ENCODE assay signal across 20 cellular contexts in the genomic region with DNA sequence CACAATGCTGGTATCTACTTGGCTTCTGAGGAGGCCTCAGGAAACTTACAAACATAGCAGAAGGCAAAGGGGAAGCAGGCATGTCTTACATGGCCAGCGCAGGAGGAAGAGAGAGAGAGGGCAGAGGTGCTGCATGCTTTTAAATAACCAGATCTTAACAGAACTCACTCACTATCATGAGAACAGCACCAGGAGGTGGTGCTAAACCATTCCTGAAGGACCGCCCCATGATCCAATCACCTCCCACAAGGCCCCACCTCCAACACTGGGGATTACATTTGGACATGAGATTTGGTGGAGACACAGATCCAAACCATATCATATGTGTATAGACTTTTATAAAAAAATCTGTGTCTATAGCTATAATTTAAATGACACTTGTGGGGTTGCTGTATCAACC. TPM values are rescaled to one million over a fixed set of nuclear protein-coding genes. Genes with fewer than 3 reads are reported as not detected.
DNase-seq lines count a peak whose midpoint lies in the region; ATAC-seq and TF ChIP-seq lines count a peak whose summit lies in the region.
"Had no signal": no experiment of that assay in that cellular context is flagged by ENCODE, and none has a peak within 500 bp of the region (broad histone marks: within the 10 kb centered on the region; RNA-seq: fewer than 3 reads in every experiment).

No MANE protein-coding gene starts in this region.

- H3K4me3 ChIP-seq in mammary epithelial cell (replicated peaks in 1 of 3; ENCODE audit: insufficient read depth in 1 of 3, low read depth in 2 of 3, low read length in 3 of 3) (no peak overlapping the region), choroid plexus epithelial cell (ENCODE audit: low read depth, low read length) (no peak overlapping the region), mesendoderm (ENCODE audit: low read length) (no peak overlapping the region)
- H3K4me3 ChIP-seq: BLaER1 treated with 17β-estradiol and CSF1 and Interleukin-3, amounts not matched to agents 10 nM and 100 nM had no signal

- no peak overlapping the region for H3K56ac ChIP-seq in H9 (ENCODE audit: insufficient read length, low read depth, low read length)
- no peak overlapping the region for H3K56ac ChIP-seq in mesendoderm (ENCODE audit: low read length)

- H2BK20ac ChIP-seq in H9 (ENCODE audit: low read depth, low read length, poor library complexity, severe bottlenecking): no peak overlapping the region

- TF ChIP-seq CTCF in MCF 10A (IDR thresholded peaks at IDR 0.05; ENCODE audit: unreplicated experiment) (no peak), mammary epithelial cell (conservative IDR thresholded peaks at IDR 0.05 in 1 of 2, IDR thresholded peaks at IDR 0.05 in 1 of 2; ENCODE audit: extremely low read depth in 1 of 2, insufficient read depth in 1 of 2, low read depth in 1 of 2, low read length in 2 of 2) (peak in 1 of 2 donors; percentile 7), H9 (conservative IDR thresholded peaks at IDR 0.05) (0 out of 3 replicates have a peak, but pooled peaks have one; percentile 20), choroid plexus epithelial cell (conservative IDR thresholded peaks at IDR 0.05; ENCODE audit: low read depth, low read length) (no peak), CD14-positive monocyte (IDR thresholded peaks at IDR 0.05) (no peak)

- no peak overlapping the region for H3K27ac ChIP-seq in mammary epithelial cell (ENCODE audit: insufficient read depth, low read depth, low read length)
- H3K27ac ChIP-seq in H9 (ENCODE audit: insufficient read length, low read depth, low read length): no peak overlapping the region
- H3K27ac ChIP-seq in mesendoderm (ENCODE audit: low read depth, low read length): no peak overlapping the region
- H3K27ac ChIP-seq: BLaER1 treated with 17β-estradiol and CSF1 and Interleukin-3, amounts not matched to agents 10 nM and 100 nM had no signal

- CTCF ChIA-PET in MCF 10A (lab: Yijun Ruan, JAX) (no interaction called here), mammary epithelial cell (lab: Charles Lee; ENCODE audit: low non-redundant PET) (no interaction called here)

- H3K9me3 Mint-ChIP-seq in MCF 10A (ENCODE audit: unreplicated experiment): peaks cover 11% of the 10 kb centered on the region
- H3K9me3 Mint-ChIP-seq in H9: peaks cover 10 to 19% of the 10 kb centered on the region in 2 experiments
- peaks cover 6 to 27% (median 15%) of the 10 kb centered on the region in 7 donors for H3K9me3 Mint-ChIP-seq in CD14-positive monocyte

- no peaks in the 10 kb centered on the region for H3K9me3 ChIP-seq in mammary epithelial cell (replicated peaks; ENCODE audit: insufficient read depth, low read length)
- no peaks in the 10 kb centered on the region for H3K9me3 ChIP-seq in H9 (ENCODE audit: control insufficient read depth, low read depth, low read length)

- H2BK120ac ChIP-seq in H9 (ENCODE audit: low read depth, low read length, poor library complexity, severe bottlenecking): no peak overlapping the region
- H2BK120ac ChIP-seq in mesendoderm (ENCODE audit: low read depth, low read length): no peak overlapping the region

- H3K9ac ChIP-seq in mammary epithelial cell (ENCODE audit: insufficient read depth, low read length): no peak overlapping the region
- H3K9ac ChIP-seq in H9 (ENCODE audit: extremely low read depth, insufficient read length, low read length): no peak overlapping the region
- no peak overlapping the region for H3K9ac ChIP-seq in mesendoderm (ENCODE audit: low read length)
- H3K9ac ChIP-seq: BLaER1 treated with 17β-estradiol and CSF1 and Interleukin-3, amounts not matched to agents 10 nM and 100 nM had no signal

- 100% methylated on average over 2 of the region's 2 CpGs for WGBS in mammary epithelial cell (ENCODE audit: low coverage, missing lambda C conversion rate)
- WGBS in H9 (ENCODE audit: extremely low coverage, insufficient read length, low lambda C conversion rate): no CpG with 5 or more reads among the region's 2 CpGs
- no CpG with 5 or more reads among the region's 2 CpGs for WGBS in mesendoderm (ENCODE audit: extremely low coverage, insufficient coverage, low lambda C conversion rate)

- H2AK5ac ChIP-seq in H9 (ENCODE audit: insufficient read length, low read length) (no peak overlapping the region), mesendoderm (ENCODE audit: low read length) (no peak overlapping the region)

- H3K4ac ChIP-seq in H9 (ENCODE audit: low read depth, low read length) (no peak overlapping the region), mesendoderm (ENCODE audit: low read depth, low read length) (no peak overlapping the region)

- H2BK15ac ChIP-seq in H9 (ENCODE audit: low read depth, low read length): no peak overlapping the region
- no peak overlapping the region for H2BK15ac ChIP-seq in mesendoderm (replicated peaks; ENCODE audit: low read depth)

- no peak for ATAC-seq in HG02610 (IDR thresholded peaks at IDR 0.05; ENCODE audit: unreplicated experiment)
- ATAC-seq in HG03571 (IDR thresholded peaks at IDR 0.05; ENCODE audit: unreplicated experiment): no peak

- H3K36me3 ChIP-seq in mammary epithelial cell (ENCODE audit: insufficient read depth, low read length) (no peaks in the 10 kb centered on the region), mesendoderm (ENCODE audit: control insufficient read depth, insufficient read depth, low read length) (no peaks in the 10 kb centered on the region)
- H3K36me3 ChIP-seq: BLaER1 treated with 17β-estradiol and CSF1 and Interleukin-3, amounts not matched to agents 10 nM and 100 nM had no signal

- no peak overlapping the region for H3K14ac ChIP-seq in H9 (ENCODE audit: insufficient read depth, low read length)

- no TSS peak for BruUV-seq in MCF 10A (replicated peaks; lab: Mats Ljungman, UMichigan)
- no TSS peak for BruUV-seq in mammary epithelial cell (replicated peaks; lab: Mats Ljungman, UMichigan)

- no peak overlapping the region for H2AFZ ChIP-seq in mammary epithelial cell (ENCODE audit: low read depth, low read length)
- no peak overlapping the region for H2AFZ ChIP-seq in H9 (ENCODE audit: low read length)

- H3K79me2 ChIP-seq in mammary epithelial cell (ENCODE audit: insufficient read depth, low read length) (no peaks in the 10 kb centered on the region), H9 (ENCODE audit: insufficient read depth, low read length) (no peaks in the 10 kb centered on the region), mesendoderm (ENCODE audit: control insufficient read depth, insufficient read depth, low read length) (no peaks in the 10 kb centered on the region)

- H3K18ac ChIP-seq in H9 (ENCODE audit: insufficient read length, low read depth, low read length) (no peak overlapping the region), mesendoderm (ENCODE audit: low read length) (no peak overlapping the region)

- no peak overlapping the region for H2BK12ac ChIP-seq in H9 (ENCODE audit: insufficient read length, low read depth, low read length)

- H3K27ac Mint-ChIP-seq in MCF 10A (ENCODE audit: low read depth, unreplicated experiment) (no peak overlapping the region), H9 (no peak overlapping the region), CD14-positive monocyte (no peak overlapping the region)
- H3K27ac Mint-ChIP-seq: CD8-positive, alpha-beta memory T cell had no signal

- dilution Hi-C loops in mammary epithelial cell (cut with HindIII; ENCODE audit: low sequenced_read_pairs): no loop called here

- H3K23ac ChIP-seq in H9 (ENCODE audit: insufficient read length, low read depth, low read length): no peak overlapping the region
- H3K23ac ChIP-seq in mesendoderm (ENCODE audit: low read length): no peak overlapping the region

- no peaks in the 10 kb centered on the region for H3K23me2 ChIP-seq in H9 (ENCODE audit: insufficient read length, low read depth, low read length, poor library complexity, severe bottlenecking)

- POLR2A ChIA-PET in MCF 10A (lab: Yijun Ruan, JAX): interaction anchor here (0.7 kb wide), 1 partner anchor 34 kb away, joined by 3 read pairs; no protein-coding TSS in a partner anchor

- H4K5ac ChIP-seq in H9 (ENCODE audit: insufficient read length, low read depth, low read length) (no peak overlapping the region), mesendoderm (ENCODE audit: low read length) (no peak overlapping the region)

- intact Hi-C loops in MCF 10A (cut with micrococcal nuclease): no loop called here
- intact Hi-C loops in mammary epithelial cell (cut with micrococcal nuclease): loop anchor here (1.0 kb wide), 1 partner anchor 182 kb away; no protein-coding TSS in a partner anchor
- intact Hi-C loops in CD14-positive monocyte (cut with micrococcal nuclease): no loop called here

- H4K20me1 ChIP-seq in mammary epithelial cell (ENCODE audit: insufficient read depth, low read length) (no peaks in the 10 kb centered on the region), H9 (ENCODE audit: control insufficient read depth, insufficient read depth, insufficient read length) (no peaks in the 10 kb centered on the region)
- H4K20me1 ChIP-seq: BLaER1 treated with 17β-estradiol and CSF1 and Interleukin-3, amounts not matched to agents 10 nM and 100 nM had no signal

- in situ Hi-C loops in mammary epithelial cell (cut with MboI; ENCODE audit: low sequenced_read_pairs in 2 of 2): no loop called here

- no peaks in the 10 kb centered on the region for H3K36me3 Mint-ChIP-seq in MCF 10A (ENCODE audit: insufficient read depth, unreplicated experiment)
- H3K36me3 Mint-ChIP-seq in H9 (ENCODE audit: insufficient read depth in 1 of 3, low read depth in 3 of 3): peaks cover 5 to 17% (median 9%) of the 10 kb centered on the region in 3 experiments
- H3K36me3 Mint-ChIP-seq in CD14-positive monocyte: no peaks in the 10 kb centered on the region
- H3K36me3 Mint-ChIP-seq: CD8-positive, alpha-beta memory T cell had no signal

- H3K4me1 ChIP-seq in mammary epithelial cell (ENCODE audit: insufficient read depth, low read length): no peaks in the 10 kb centered on the region
- H3K4me1 ChIP-seq in H9 (ENCODE audit: insufficient read depth, low read length): no peaks in the 10 kb centered on the region; the same call in 1 of the 2 replicates
- no peaks in the 10 kb centered on the region for H3K4me1 ChIP-seq in mesendoderm (ENCODE audit: control insufficient read depth, low read depth, low read length)

- H4K91ac ChIP-seq in H9 (ENCODE audit: insufficient read length, low read depth, low read length): no peak overlapping the region

- H3K27me3 ChIP-seq in mammary epithelial cell (ENCODE audit: insufficient read depth, low read length) (no peaks in the 10 kb centered on the region), H9 (ENCODE audit: insufficient read depth, low read length) (no peaks in the 10 kb centered on the region), mesendoderm (ENCODE audit: insufficient read depth, low read length, poor library complexity) (no peaks in the 10 kb centered on the region)
- H3K27me3 ChIP-seq: BLaER1 treated with 17β-estradiol and CSF1 and Interleukin-3, amounts not matched to agents 10 nM and 100 nM had no signal

- no peak overlapping the region for H3K4me3 Mint-ChIP-seq in MCF 10A (ENCODE audit: unreplicated experiment)
- no peak overlapping the region for H3K4me3 Mint-ChIP-seq in H9
- no peak overlapping the region for H3K4me3 Mint-ChIP-seq in CD14-positive monocyte
- H3K4me3 Mint-ChIP-seq: CD8-positive, alpha-beta memory T cell had no signal

- no peaks in the 10 kb centered on the region for H3K27me3 Mint-ChIP-seq in MCF 10A (ENCODE audit: insufficient read depth, unreplicated experiment)
- H3K27me3 Mint-ChIP-seq in H9 (ENCODE audit: low read depth): peaks cover 2% of the 10 kb centered on the region; the same call in 1 of the 2 replicates
- H3K27me3 Mint-ChIP-seq in CD14-positive monocyte (ENCODE audit: low read depth in 3 of 3): peaks cover 2 to 3% (median 2%) of the 10 kb centered on the region in 3 donors

- H2BK5ac ChIP-seq in H9 (ENCODE audit: insufficient read length, low read length): no peak overlapping the region
- H2BK5ac ChIP-seq in mesendoderm (ENCODE audit: low read length): no peak overlapping the region

- no peak overlapping the region for H3T11ph ChIP-seq in H9 (ENCODE audit: low read length)

- no peaks in the 10 kb centered on the region for H3K79me1 ChIP-seq in H9 (ENCODE audit: insufficient read depth, low read depth, low read length, poor library complexity, severe bottlenecking)
- no peaks in the 10 kb centered on the region for H3K79me1 ChIP-seq in mesendoderm (ENCODE audit: low read length)

- H4K8ac ChIP-seq in H9 (replicated peaks; ENCODE audit: insufficient read length, low read depth, low read length) (no peak overlapping the region), mesendoderm (ENCODE audit: low read depth, low read length) (no peak overlapping the region)

- no peaks in the 10 kb centered on the region for H3K4me1 Mint-ChIP-seq in MCF 10A (ENCODE audit: insufficient read depth, unreplicated experiment)
- peaks cover 12 to 17% of the 10 kb centered on the region in 2 experiments for H3K4me1 Mint-ChIP-seq in H9
- H3K4me1 Mint-ChIP-seq in CD14-positive monocyte: no peaks in the 10 kb centered on the region
- H3K4me1 Mint-ChIP-seq: CD8-positive, alpha-beta memory T cell had no signal

- DNase-seq in MCF 10A (ENCODE audit: unreplicated experiment) (peak; percentile 21), mammary epithelial cell (no peak), H9 (no peak), choroid plexus epithelial cell (ENCODE audit: low read depth) (peak; percentile 10), mesendoderm (peak; percentile 32), CD14-positive monocyte (ENCODE audit: low spot score) (no peak)
- DNase-seq: CD8-positive, alpha-beta memory T cell; HCEC 1CT; KBM-7; NCI-H1417 treated with DMSO at 0.1 percent for 48 hours; NCI-H187 treated with DMSO at 0.1 percent for 48 hours; NCI-H226; NCI-H524; NCI-H82; OCI-M1; RPMI8226; SIG-M5 had no signal

- no peak overlapping the region for H3K4me2 ChIP-seq in mammary epithelial cell (ENCODE audit: insufficient read depth, low read depth, low read length)
- H3K4me2 ChIP-seq in H9 (ENCODE audit: insufficient read depth, insufficient read length, low read length): no peak overlapping the region
- no peak overlapping the region for H3K4me2 ChIP-seq in mesendoderm (ENCODE audit: low read length)
- H3K4me2 ChIP-seq: BLaER1 treated with 17β-estradiol and CSF1 and Interleukin-3, amounts not matched to agents 10 nM and 100 nM had no signal

RNA-seq across cellular contexts. Expression of gene ERVMER34-1, which starts 48.6 kb away (rescaled TPM):
- total RNA-seq in MCF 10A (2022) (6.2 and 6.7 TPM in 2 replicates), mammary epithelial cell (1 to 10 TPM; 5.7 to 6.6 TPM), H9 (2021) (14.4 and 15.5 TPM in 2 replicates)
- polyA plus RNA-seq in mammary epithelial cell (13.5 TPM), CD14-positive monocyte (not detected)
- 28.6 TPM for polyA minus RNA-seq in mammary epithelial cell
- polyA plus RNA-seq in mesendoderm (2013, experiment 1 of 2): 15.7 TPM
- polyA plus RNA-seq in mesendoderm (2013, experiment 2 of 2): 15.7 TPM
- polyA plus RNA-seq: CD8-positive, alpha-beta memory T cell had no signal

Comparison
In these comparisons a context has a peak if more than half of its experiments do, and no peak if none do; other contexts are left out.
1. DNase-seq: peak in MCF 10A (single experiment), choroid plexus epithelial cell (single experiment) and mesendoderm (single experiment); none in mammary epithelial cell (single experiment), H9 (single experiment) and CD14-positive monocyte (single experiment).